In the genomic region with DNA sequence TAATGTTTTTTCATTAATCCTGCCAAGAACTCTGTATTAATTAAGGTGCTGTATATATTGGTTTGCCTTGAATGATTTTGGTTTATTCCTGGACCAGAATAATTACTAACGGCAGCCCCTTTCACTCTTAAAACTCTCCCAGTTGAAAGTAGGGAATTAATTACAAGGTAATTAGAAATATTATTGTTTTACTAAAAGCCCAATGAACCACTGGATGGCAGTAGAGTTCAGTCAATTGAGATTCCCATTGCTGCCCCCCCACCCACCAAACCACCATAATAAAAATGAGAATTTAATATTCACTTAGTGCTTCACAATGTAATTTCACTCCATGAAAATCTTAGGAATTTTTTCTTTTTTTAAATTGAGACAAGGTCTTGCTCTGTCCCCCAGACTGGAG, we compare ENCODE assay signal across 8 cellular contexts. TPM values are rescaled to one million over a fixed set of nuclear protein-coding genes. Genes with fewer than 3 reads are reported as not detected.
A peak's percentile ranks its signal among the peaks of the same experiment; 100 is the strongest.
DNase-seq lines count a peak whose midpoint lies in the region; ATAC-seq and TF ChIP-seq lines count a peak whose summit lies in the region.

No MANE protein-coding gene starts in this region.

- no peaks in the 10 kb centered on the region for H3K79me2 ChIP-seq in smooth muscle cell (ENCODE audit: low read depth)

- no peak overlapping the region for H3K4me2 ChIP-seq in smooth muscle cell

- H3K9me3 ChIP-seq in CD4-positive, CD25-positive, alpha-beta regulatory T cell (ENCODE audit: control insufficient read depth in 2 of 2, low read length in 2 of 2) = no peaks in the 10 kb centered on the region
- H3K9me3 ChIP-seq in HEK293 (ENCODE audit: control insufficient read depth, insufficient read depth, low read depth, low read length) (no peaks in the 10 kb centered on the region), smooth muscle cell (replicated peaks; ENCODE audit: low read depth) (no peaks in the 10 kb centered on the region)

- H3K27ac ChIP-seq in CD4-positive, CD25-positive, alpha-beta regulatory T cell (ENCODE audit: insufficient read depth, low read length, poor library complexity, severe bottlenecking) = no peak overlapping the region
- H3K27ac ChIP-seq in HEK293 (ENCODE audit: extremely low read depth, low read depth, low read length) (no peak overlapping the region), smooth muscle cell (ENCODE audit: low read depth) (no peak overlapping the region)

- H4K20me1 ChIP-seq in smooth muscle cell (ENCODE audit: low read depth) = no peaks in the 10 kb centered on the region

- no peak for TF ChIP-seq CTCF in HEK293 (tag by site-specific recombination; IDR thresholded peaks at IDR 0.05)
- TF ChIP-seq CTCF in smooth muscle cell (IDR thresholded peaks at IDR 0.05; ENCODE audit: borderline replicate concordance, insufficient read depth, poor library complexity, severe bottlenecking) = peak; percentile 67

- no peaks in the 10 kb centered on the region for H3K4me1 ChIP-seq in CD4-positive, CD25-positive, alpha-beta regulatory T cell (ENCODE audit: control insufficient read depth, insufficient read depth, low read length, poor library complexity, severe bottlenecking)
- no peaks in the 10 kb centered on the region for H3K4me1 ChIP-seq in HEK293 (ENCODE audit: control insufficient read depth, insufficient read depth, low read length)
- H3K4me1 ChIP-seq in smooth muscle cell (ENCODE audit: low read depth) = no peaks in the 10 kb centered on the region

- H3K4me3 ChIP-seq in CD4-positive, CD25-positive, alpha-beta regulatory T cell (ENCODE audit: low read depth, low read length) = no peak overlapping the region
- H3K4me3 ChIP-seq in HEK293 (ENCODE audit: low read depth, low read length) (no peak overlapping the region), smooth muscle cell (no peak overlapping the region)

- H3K4me1 Mint-ChIP-seq in CD4-positive, CD25-positive, alpha-beta regulatory T cell = peaks cover 2 to 6% (median 5%) of the 10 kb centered on the region in 4 donors
- H3K4me1 Mint-ChIP-seq in activated CD4-positive, alpha-beta T cell treated with anti-CD3 and anti-CD28 coated beads for 36 hours = peaks cover 2% of the 10 kb centered on the region

- no peak for ATAC-seq in CD4-positive, CD25-positive, alpha-beta regulatory T cell (ENCODE audit: low read depth in 2 of 2)
- no peak for ATAC-seq in activated CD4-positive, alpha-beta T cell treated with anti-CD3 and anti-CD28 coated beads for 36 hours
- no peak for ATAC-seq in HG02610 (IDR thresholded peaks at IDR 0.05; ENCODE audit: unreplicated experiment)
- ATAC-seq in GM18870 (IDR thresholded peaks at IDR 0.05; ENCODE audit: unreplicated experiment) = no peak

- H3K9ac ChIP-seq in smooth muscle cell (ENCODE audit: low read depth) = no peak overlapping the region

- peaks cover 43% of the 10 kb centered on the region for H3K36me3 ChIP-seq in CD4-positive, CD25-positive, alpha-beta regulatory T cell (ENCODE audit: control insufficient read depth, insufficient read depth, low read length)
- peaks cover 42 to 62% of the 10 kb centered on the region in 2 experiments for H3K36me3 ChIP-seq in HEK293 (ENCODE audit: control insufficient read depth in 2 of 2, insufficient read depth in 1 of 2, low read length in 2 of 2)
- H3K36me3 ChIP-seq in smooth muscle cell (ENCODE audit: low read depth) = peaks cover 20% of the 10 kb centered on the region

- WGBS in smooth muscle cell (ENCODE audit: low lambda C conversion rate) = 93% methylated on average over 1 of the region's 1 CpG

- intact Hi-C loops in activated CD4-positive, alpha-beta T cell treated with anti-CD3 and anti-CD28 coated beads for 36 hours (cut with DNase I, micrococcal nuclease) = loop anchor here (1.0 kb wide), 1 partner anchor 147 kb away; no protein-coding TSS in a partner anchor

- H3K27ac Mint-ChIP-seq in CD4-positive, CD25-positive, alpha-beta regulatory T cell = no peak overlapping the region
- H3K27ac Mint-ChIP-seq in activated CD4-positive, alpha-beta T cell treated with anti-CD3 and anti-CD28 coated beads for 36 hours = no peak overlapping the region

- CTCF ChIA-PET in HEK293 (lab: Yijun Ruan, JAX) = interaction anchor here (0.6 to 1.6 kb wide), 5 partner anchors 13 to 156 kb away, joined by 3 to 5 read pairs (median 4); a partner anchor contains a TSS
- CTCF ChIA-PET in activated CD4-positive, alpha-beta T cell treated with anti-CD3 and anti-CD28 coated beads for 36 hours (lab: Charles Lee) = interaction anchor here (1.3 to 2.0 kb wide), 8 partner anchors 21 to 152 kb away, joined by 3 to 12 read pairs (median 5); no protein-coding TSS in a partner anchor

- no peak overlapping the region for H3K4me3 Mint-ChIP-seq in CD4-positive, CD25-positive, alpha-beta regulatory T cell
- H3K4me3 Mint-ChIP-seq in activated CD4-positive, alpha-beta T cell treated with anti-CD3 and anti-CD28 coated beads for 36 hours = no peak overlapping the region

- no peaks in the 10 kb centered on the region for H3K27me3 Mint-ChIP-seq in CD4-positive, CD25-positive, alpha-beta regulatory T cell
- H3K27me3 Mint-ChIP-seq in activated CD4-positive, alpha-beta T cell treated with anti-CD3 and anti-CD28 coated beads for 36 hours = no peaks in the 10 kb centered on the region

- no peaks in the 10 kb centered on the region for H3F3A ChIP-seq in smooth muscle cell (ENCODE audit: low read depth)

- H3K36me3 Mint-ChIP-seq in CD4-positive, CD25-positive, alpha-beta regulatory T cell = peaks cover 46% of the 10 kb centered on the region
- H3K36me3 Mint-ChIP-seq in activated CD4-positive, alpha-beta T cell treated with anti-CD3 and anti-CD28 coated beads for 36 hours (ENCODE audit: low read depth) = peaks cover 48% of the 10 kb centered on the region

- DNase-seq in CD4-positive, CD25-positive, alpha-beta regulatory T cell = peak; percentile 21 to 44 (median 44)
- peak; percentile 32 for DNase-seq in activated CD4-positive, alpha-beta T cell treated with anti-CD3 and anti-CD28 coated beads for 36 hours
- DNase-seq in globus pallidus (ENCODE audit: low spot score) (peak; percentile 47), smooth muscle cell (lab: John Stamatoyannopoulos, UW; ENCODE audit: unreplicated experiment) (no peak), NCI-H128 (lab: John Stamatoyannopoulos, UW; ENCODE audit: unreplicated experiment) (no peak)

- peaks cover 0 to 2% (median 0%) of the 10 kb centered on the region in 7 donors for H3K9me3 Mint-ChIP-seq in CD4-positive, CD25-positive, alpha-beta regulatory T cell
- no peaks in the 10 kb centered on the region for H3K9me3 Mint-ChIP-seq in activated CD4-positive, alpha-beta T cell treated with anti-CD3 and anti-CD28 coated beads for 36 hours (ENCODE audit: low read depth)

- POLR2A ChIA-PET in HEK293 (lab: Yijun Ruan, JAX) = no interaction called here
- POLR2A ChIA-PET in activated CD4-positive, alpha-beta T cell treated with anti-CD3 and anti-CD28 coated beads for 36 hours (lab: Charles Lee) = no interaction called here

- H2AFZ ChIP-seq in smooth muscle cell (ENCODE audit: low read depth) = no peak overlapping the region

- H3K27me3 ChIP-seq in CD4-positive, CD25-positive, alpha-beta regulatory T cell (ENCODE audit: control insufficient read depth, insufficient read depth, low read length) = no peaks in the 10 kb centered on the region
- no peaks in the 10 kb centered on the region for H3K27me3 ChIP-seq in smooth muscle cell (ENCODE audit: low read depth)

TF ChIP-seq in HEK293, 187 proteins besides CTCF, POLR2A, EP300 and RAD21:
- TF ChIP-seq GLIS2 (tag by site-specific recombination; IDR thresholded peaks at IDR 0.05) (no peak), ZNF654 (tag by site-specific recombination; IDR thresholded peaks at IDR 0.05; ENCODE audit: low read depth) (peak; percentile 68), PRDM1 (tag by site-specific recombination; IDR thresholded peaks at IDR 0.05) (peak; percentile 77)

RNA-seq across cellular contexts. Expression of a gene that starts 13.7 kb away (rescaled TPM):
- total RNA-seq in CD4-positive, CD25-positive, alpha-beta regulatory T cell = 5.6 TPM
- 1 to 10 TPM; 3.0 to 3.8 (median 3.4) TPM for polyA plus RNA-seq in CD4-positive, CD25-positive, alpha-beta regulatory T cell
- 10 to 100 TPM; 13.3 to 16.2 TPM for total RNA-seq in activated CD4-positive, alpha-beta T cell treated with anti-CD3 and anti-CD28 coated beads for 36 hours
- 4.7 and 9.7 TPM in 2 replicates for total RNA-seq in smooth muscle cell
- polyA plus RNA-seq in smooth muscle cell = 5.0 and 5.9 TPM in 2 replicates

RNA-seq across cellular contexts. Expression of a gene that starts 55.9 kb away (rescaled TPM):
- 285 TPM for total RNA-seq in CD4-positive, CD25-positive, alpha-beta regulatory T cell
- 100 to 1,000 TPM; 122 to 178 (median 141) TPM for polyA plus RNA-seq in CD4-positive, CD25-positive, alpha-beta regulatory T cell
- total RNA-seq in activated CD4-positive, alpha-beta T cell treated with anti-CD3 and anti-CD28 coated beads for 36 hours = 10 to 100 TPM; 75.2 to 87.0 TPM
- total RNA-seq in smooth muscle cell = 31.8 and 53.1 TPM in 2 replicates
- 21.2 and 28.7 TPM in 2 replicates for polyA plus RNA-seq in smooth muscle cell

RNA-seq across cellular contexts. Expression of a gene that starts 57.6 kb away (rescaled TPM):
- total RNA-seq in CD4-positive, CD25-positive, alpha-beta regulatory T cell = 3.8 TPM
- polyA plus RNA-seq in CD4-positive, CD25-positive, alpha-beta regulatory T cell = 1 to 10 TPM; 1.8 to 4.1 (median 2.9) TPM
- 1 to 10 TPM; 3.4 to 4.4 TPM for total RNA-seq in activated CD4-positive, alpha-beta T cell treated with anti-CD3 and anti-CD28 coated beads for 36 hours
- total RNA-seq in smooth muscle cell = 6.9 and 11.5 TPM in 2 replicates
- 5.3 and 6.5 TPM in 2 replicates for polyA plus RNA-seq in smooth muscle cell

Comparison
In these comparisons a context has a peak if more than half of its experiments do, and no peak if none do; other contexts are left out.
1. DNase-seq: peak in CD4-positive, CD25-positive, alpha-beta regulatory T cell (3 of 3), activated CD4-positive, alpha-beta T cell treated with anti-CD3 and anti-CD28 coated beads for 36 hours (single experiment) and globus pallidus (single experiment); none in smooth muscle cell (single experiment) and NCI-H128 (single experiment).